ENCODE assay signal across 7 cellular contexts in genomic region chr22:36506637-36507517, GRCh38. TPM values are rescaled to one million over a fixed set of nuclear protein-coding genes. Genes with fewer than 3 reads are reported as not detected.
DNase-seq lines count a peak whose midpoint lies in the region; ATAC-seq and TF ChIP-seq lines count a peak whose summit lies in the region.

Gene FOXRED2 (minus strand): TSS chr22:36507040. CDS start chr22:36506422, 618 bp downstream.

- peak within 1 kb of the TSS; percentile 65 to 76 (median 74) for H3K4me3 Mint-ChIP-seq in immature natural killer cell

- H3K27ac Mint-ChIP-seq in immature natural killer cell, result peak within 1 kb of the TSS in 4 of 6 donors; percentile 1 to 73 (median 54)

- CTCF ChIA-PET in mammary epithelial cell (lab: Charles Lee; ENCODE audit: low non-redundant PET), result no interaction called here

- H3K27ac ChIP-seq in mammary epithelial cell (ENCODE audit: insufficient read depth, low read depth, low read length), result no peak within 1 kb of the TSS
- peak within 1 kb of the TSS; percentile 3 to 88 (median 84) for H3K27ac ChIP-seq in spleen

- TF ChIP-seq CTCF in WI38 (IDR thresholded peaks at IDR 0.05; ENCODE audit: low read depth, low read length) (no peak), mammary epithelial cell (conservative IDR thresholded peaks at IDR 0.05 in 1 of 2, IDR thresholded peaks at IDR 0.05 in 1 of 2; ENCODE audit: extremely low read depth in 1 of 2, insufficient read depth in 1 of 2, low read depth in 1 of 2, low read length in 2 of 2) (no peak), spleen (IDR thresholded peaks at IDR 0.05 in 8 of 11, conservative IDR thresholded peaks at IDR 0.05 in 3 of 11) (no peak)

- peak; percentile 63 for DNase-seq in NCI-H2196 treated with DMSO at 0.1 percent for 48 hours (lab: John Stamatoyannopoulos, UW; ENCODE audit: unreplicated experiment)
- peak; percentile 64 for DNase-seq in mammary epithelial cell
- DNase-seq in immature natural killer cell, result peak; percentile 90 to 92 (median 90)
- DNase-seq in spleen, result peak; percentile 96

- TF ChIP-seq POLR2A in spleen (IDR thresholded peaks at IDR 0.05), result peak in 1 of 3 donors; percentile 59

- peak within 1 kb of the TSS; percentile 85 for H3K4me2 ChIP-seq in mammary epithelial cell (ENCODE audit: insufficient read depth, low read depth, low read length)

- intact Hi-C loops in mammary epithelial cell (cut with micrococcal nuclease), result no loop called here
- intact Hi-C loops in spleen (cut with DNase I; ENCODE audit: low total_unique reads), result no loop called here

- H3K36me3 ChIP-seq in mammary epithelial cell (ENCODE audit: insufficient read depth, low read length), result peaks cover 12% of the 10 kb centered on the region
- peaks cover 0 to 35% (median 20%) of the 10 kb centered on the region in 6 donors for H3K36me3 ChIP-seq in spleen

- no peaks in the 10 kb centered on the region for H3K9me3 Mint-ChIP-seq in immature natural killer cell

- H2AFZ ChIP-seq in mammary epithelial cell (ENCODE audit: low read depth, low read length), result peak within 1 kb of the TSS; percentile 86

- peaks cover 0 to 2% (median 2%) of the 10 kb centered on the region in 3 donors for H3K27me3 Mint-ChIP-seq in immature natural killer cell (ENCODE audit: low read depth in 3 of 3)

- H3K9me3 ChIP-seq in mammary epithelial cell (replicated peaks; ENCODE audit: insufficient read depth, low read length) (no peaks in the 10 kb centered on the region), spleen (no peaks in the 10 kb centered on the region)

- no peaks in the 10 kb centered on the region for H4K20me1 ChIP-seq in mammary epithelial cell (ENCODE audit: insufficient read depth, low read length)

- BruUV-seq in mammary epithelial cell (replicated peaks; lab: Mats Ljungman, UMichigan), result no TSS peak

- dilution Hi-C loops in mammary epithelial cell (cut with HindIII; ENCODE audit: low sequenced_read_pairs), result no loop called here

- H3K4me1 ChIP-seq in mammary epithelial cell (ENCODE audit: insufficient read depth, low read length) (peaks cover 14% of the 10 kb centered on the region), spleen (peaks cover 10 to 50% (median 21%) of the 10 kb centered on the region in 6 donors)

- in situ Hi-C loops in mammary epithelial cell (cut with MboI; ENCODE audit: low sequenced_read_pairs in 2 of 2), result no loop called here

- ATAC-seq in GM18517 (IDR thresholded peaks at IDR 0.05; ENCODE audit: unreplicated experiment), result peak; percentile 56
- ATAC-seq in HG03108 (IDR thresholded peaks at IDR 0.05; ENCODE audit: unreplicated experiment), result peak; percentile 68

- peak within 1 kb of the TSS; percentile 56 for H3K4me3 ChIP-seq in WI38 (ENCODE audit: low read depth, low read length)
- peak within 1 kb of the TSS; percentile 41 to 54 (median 49) for H3K4me3 ChIP-seq in mammary epithelial cell (replicated peaks in 1 of 3; ENCODE audit: insufficient read depth in 1 of 3, low read depth in 2 of 3, low read length in 3 of 3)
- H3K4me3 ChIP-seq in spleen, result peak within 1 kb of the TSS; percentile 45 to 90 (median 68)

- peaks cover 7 to 14% (median 9%) of the 10 kb centered on the region in 3 donors for H3K36me3 Mint-ChIP-seq in immature natural killer cell

- no peak within 1 kb of the TSS for H3K9ac ChIP-seq in mammary epithelial cell (ENCODE audit: insufficient read depth, low read length)

- H3K4me1 Mint-ChIP-seq in immature natural killer cell, result peaks cover 6 to 14% of the 10 kb centered on the region in 2 donors

- 6% methylated on average over 22 of the region's 75 CpGs for WGBS in mammary epithelial cell (ENCODE audit: low coverage, missing lambda C conversion rate)
- WGBS in spleen, 5 donors, result 6 to 10% (median 8%) methylated on average over 51 to 75 of the region's 75 CpGs

- H3K79me2 ChIP-seq in mammary epithelial cell (ENCODE audit: insufficient read depth, low read length), result no peaks in the 10 kb centered on the region

- H3K27me3 ChIP-seq in mammary epithelial cell (ENCODE audit: insufficient read depth, low read length), result no peaks in the 10 kb centered on the region
- no peaks in the 10 kb centered on the region for H3K27me3 ChIP-seq in spleen (replicated peaks in 1 of 7)

RNA-seq across cellular contexts. Expression of gene FOXRED2, which starts in this region (rescaled TPM):
- total RNA-seq in mammary epithelial cell (1 to 10 TPM; 5.8 to 7.4 TPM), spleen (10 to 100 TPM; 19.4 to 42.0 (median 27.0) TPM)
- polyA plus RNA-seq in mammary epithelial cell (4.4 TPM), immature natural killer cell (1 to 10 TPM in 1 of 3 donors, under 1 TPM in 1, not detected in 1; 0.38 to 2.8 TPM), spleen (1 to 10 TPM; 1.1 to 3.0 (median 1.5) TPM)
- polyA minus RNA-seq in mammary epithelial cell, result 12.1 TPM
